30 cellular contexts compared by ENCODE assay signal in the genomic region with DNA sequence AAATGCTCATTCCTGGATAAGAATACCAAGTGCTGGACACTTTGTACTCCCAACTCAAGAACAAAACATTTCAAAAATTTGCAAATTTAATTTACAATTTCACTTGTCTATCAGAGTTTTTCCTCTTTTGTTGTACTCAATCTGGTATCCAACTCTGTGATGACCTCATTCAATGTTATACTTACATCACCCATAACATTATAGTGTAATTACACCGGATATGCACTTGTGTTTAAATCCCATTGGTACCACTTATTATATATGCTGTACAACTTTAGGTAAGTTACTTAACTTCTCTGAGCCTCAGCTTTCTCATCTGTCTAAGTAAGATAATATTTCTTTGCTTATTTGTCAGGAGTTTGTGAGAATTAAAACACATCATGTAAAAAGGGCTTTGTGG.
"Had no signal": no experiment of that assay in that cellular context is flagged by ENCODE, and none has a peak within 500 bp of the region (broad histone marks: within the 10 kb centered on the region; RNA-seq: fewer than 3 reads in every experiment).

No MANE protein-coding gene starts in this region.

- H3K4me1 ChIP-seq: Peyer's patch had no signal

- H3K27me3 Mint-ChIP-seq: brain had no signal

- H3K9me3 ChIP-seq: Peyer's patch had no signal

- H3K27me3 ChIP-seq: Peyer's patch had no signal

- H3K9ac ChIP-seq: KMS-11 had no signal

- H3K36me3 Mint-ChIP-seq: activated naive CD4-positive, alpha-beta T cell treated with anti-CD3 and anti-CD28 coated beads, Interleukin-2, amount 50 U/mL, for 72 hours; brain had no signal

- H3K4me1 Mint-ChIP-seq: activated CD4-positive, alpha-beta T cell treated with anti-CD3 and anti-CD28 coated beads, Interleukin-2, amount 10 ng/mL, durations not matched to agents 24 days and 14 days; brain had no signal

- DNase-seq: activated CD4-positive, alpha-beta T cell treated with anti-CD3 and anti-CD28 coated beads, Interleukin-2, amount 10 ng/mL, durations not matched to agents 24 days and 14 days; activated CD4-positive, alpha-beta T cell treated with anti-CD3 and anti-CD28 coated beads, Interleukin-2, amount 50 U/mL, for 4 hours; activated CD8-positive, alpha-beta T cell treated with anti-CD3 and anti-CD28 coated beads for 36 hours; activated gamma-delta T cell; activated naive CD4-positive, alpha-beta T cell treated with Interleukin-2 at 50 U/mL for 16 hours; activated T-cell treated with anti-CD3 and anti-CD28 coated beads, Interleukin-2, amount 50 U/mL, for 24 hours; anterior cingulate cortex; caudate nucleus; cerebellar nuclear complex; NCI-H1105 treated with DMSO at 0.1 percent for 48 hours; NCI-H1436; NCI-H1694; NCI-H1930; NCI-H2081 treated with DMSO at 0.1 percent for 48 hours; NCI-H226; NCI-H446 treated with DMSO at 0.1 percent for 48 hours; NCI-H524 treated with DMSO at 0.1 percent for 48 hours; Peyer's patch; SIG-M5; SW 1271; T-helper 1 cell; T-helper 2 cell; T-helper 9 cell; WERI-Rb-1 had no signal

- H3K9me3 Mint-ChIP-seq: activated CD4-positive, alpha-beta T cell treated with anti-CD3 and anti-CD28 coated beads, Interleukin-2, amount 10 ng/mL, durations not matched to agents 24 days and 14 days; activated CD8-positive, alpha-beta T cell treated with anti-CD3 and anti-CD28 coated beads for 36 hours; activated naive CD4-positive, alpha-beta T cell treated with anti-CD3 and anti-CD28 coated beads, Interleukin-2, amount 50 U/mL, for 72 hours; activated T-cell treated with anti-CD3 and anti-CD28 coated beads, Interleukin-2, amount 50 U/mL, for 24 hours; activated T-helper 2 cell treated with anti-CD3 and anti-CD28 coated beads, Interferon-gamma antibody, Interleukin-2, Interleukin-4, amounts not matched to agents 10 μg/mL and 5 μg/mL and 100 μg/mL, durations not matched to agents 14 hours and 24 hours and 36 hours; brain had no signal

- H3K4me3 ChIP-seq: Peyer's patch had no signal

- H3K4me2 ChIP-seq: KMS-11 had no signal

- H3K4me3 Mint-ChIP-seq: activated CD4-positive, alpha-beta T cell treated with anti-CD3 and anti-CD28 coated beads, Interleukin-2, amount 10 ng/mL, durations not matched to agents 24 days and 14 days; activated CD8-positive, alpha-beta T cell treated with anti-CD3 and anti-CD28 coated beads for 36 hours; activated T-cell treated with anti-CD3 and anti-CD28 coated beads, Interleukin-2, amount 50 U/mL, for 24 hours; brain had no signal

- H3K27ac ChIP-seq: KMS-11, Peyer's patch, RWPE1, WERI-Rb-1 had no signal

- ATAC-seq: activated CD8-positive, alpha-beta T cell treated with anti-CD3 and anti-CD28 coated beads for 36 hours; activated naive CD4-positive, alpha-beta T cell treated with anti-CD3 and anti-CD28 coated beads, Interleukin-2, amount 50 U/mL, for 72 hours; SK-N-SH treated with all-trans-retinoic acid at 6 μM for 48 hours had no signal

- H3K27ac Mint-ChIP-seq: activated CD4-positive, alpha-beta T cell treated with anti-CD3 and anti-CD28 coated beads, Interleukin-2, amount 10 ng/mL, durations not matched to agents 24 days and 14 days; activated CD8-positive, alpha-beta T cell treated with anti-CD3 and anti-CD28 coated beads for 36 hours; activated naive CD4-positive, alpha-beta T cell treated with anti-CD3 and anti-CD28 coated beads, Interleukin-2, amount 50 U/mL, for 72 hours; activated T-cell treated with anti-CD3 and anti-CD28 coated beads, Interleukin-2, amount 50 U/mL, for 24 hours; activated T-helper 2 cell treated with anti-CD3 and anti-CD28 coated beads, Interferon-gamma antibody, Interleukin-2, Interleukin-4, amounts not matched to agents 10 μg/mL and 5 μg/mL and 100 μg/mL, durations not matched to agents 14 hours and 24 hours and 36 hours; brain had no signal

- H3K36me3 ChIP-seq: Peyer's patch, WERI-Rb-1 had no signal
